35 cellular contexts compared by ENCODE assay signal in the genomic region with DNA sequence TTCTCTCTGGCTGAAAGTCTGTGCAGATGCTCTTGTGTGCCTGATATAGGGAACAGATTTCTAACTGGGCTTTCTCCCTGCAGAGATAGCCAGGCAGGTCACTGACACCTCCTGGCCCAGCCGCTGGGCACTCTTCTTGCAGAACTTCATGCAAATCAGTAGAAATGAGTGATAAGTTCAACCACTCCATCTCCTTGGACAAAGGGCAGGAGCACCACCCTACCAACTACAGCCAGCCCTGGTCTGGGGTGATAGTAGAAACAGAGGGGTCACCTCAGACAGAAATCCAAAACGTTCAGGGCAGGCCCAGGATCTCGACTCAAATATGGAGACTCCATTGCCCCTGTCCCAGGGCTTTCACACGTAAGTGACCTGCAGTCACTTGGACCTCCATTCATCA.
"Had no signal": no experiment of that assay in that cellular context is flagged by ENCODE, and none has a peak within 500 bp of the region (broad histone marks: within the 10 kb centered on the region; RNA-seq: fewer than 3 reads in every experiment).

No MANE protein-coding gene starts in this region.

- DNase-seq: activated B cell treated with CpG ODN at 0.5 μM for 24 hours; activated CD4-positive, alpha-beta memory T cell treated with anti-CD3 and anti-CD28 coated beads for 36 hours; activated CD4-positive, alpha-beta T cell treated with anti-CD3 and anti-CD28 coated beads for 4 hours; activated CD4-positive, alpha-beta T cell treated with anti-CD3 and anti-CD28 coated beads, Interleukin-2, amount 10 ng/mL, durations not matched to agents 24 days and 14 days; activated CD4-positive, alpha-beta T cell treated with anti-CD3 and anti-CD28 coated beads, Interleukin-2, amount 50 U/mL, for 1 hour; activated CD4-positive, alpha-beta T cell treated with anti-CD3 and anti-CD28 coated beads, Interleukin-2, amount 50 U/mL, for 4 hours; activated CD4-positive, CD25-positive, alpha-beta regulatory T cell treated with anti-CD3 and anti-CD28 coated beads, Interleukin-2, amount 50 U/mL, for 72 hours; activated CD8-positive, alpha-beta memory T cell treated with anti-CD3 and anti-CD28 coated beads, Interleukin-2, amount 50 U/mL, for 4 hours; activated CD8-positive, alpha-beta T cell treated with anti-CD3 and anti-CD28 coated beads for 36 hours; activated effector memory CD4-positive, alpha-beta T cell treated with anti-CD3 and anti-CD28 coated beads, Interleukin-2, amount 50 U/mL, for 16 hours; activated gamma-delta T cell treated with Interleukin-2 at 50 U/mL for 16 hours; activated naive CD4-positive, alpha-beta T cell; activated naive CD4-positive, alpha-beta T cell treated with anti-CD3 and anti-CD28 coated beads for 36 hours; activated naive CD4-positive, alpha-beta T cell treated with anti-CD3 and anti-CD28 coated beads, Interleukin-2, amount 50 U/mL, for 16 hours; activated naive CD8-positive, alpha-beta T cell treated with anti-CD3 and anti-CD28 coated beads for 36 hours; activated T-cell treated with anti-CD3 and anti-CD28 coated beads for 4 hours; activated T-cell treated with anti-CD3 and anti-CD28 coated beads, Interleukin-2, amount 50 U/mL, for 1 hour; activated T-cell treated with anti-CD3 and anti-CD28 coated beads, Interleukin-2, amount 50 U/mL, for 4 hours; activated T-cell treated with anti-CD3 and anti-CD28 coated beads, Interleukin-2, amount 50 U/mL, for 72 hours; adrenal gland; amniotic stem cell; aorta; body of pancreas; brain microvascular endothelial cell; central memory CD4-positive, alpha-beta T cell; T-helper 1 cell; T-helper 2 cell; T-helper 9 cell had no signal

- H3K4me3 ChIP-seq: adrenal gland, body of pancreas, breast epithelium had no signal

- H3K4me1 Mint-ChIP-seq: activated B cell treated with CpG ODN at 0.5 μM for 24 hours; activated CD4-positive, alpha-beta T cell treated with anti-CD3 and anti-CD28 coated beads, Interleukin-2, amount 10 ng/mL, durations not matched to agents 24 days and 14 days; activated naive CD8-positive, alpha-beta T cell treated with anti-CD3 and anti-CD28 coated beads for 36 hours; activated T-helper 17 cell treated with anti-CD3 and anti-CD28 coated beads, Interleukin-2, amount 50 U/mL, for 72 hours had no signal

- ATAC-seq: activated CD8-positive, alpha-beta T cell treated with anti-CD3 and anti-CD28 coated beads for 36 hours; activated naive CD4-positive, alpha-beta T cell treated with anti-CD3 and anti-CD28 coated beads, Interleukin-2, amount 50 U/mL, for 72 hours; activated T-cell treated with anti-CD3 and anti-CD28 coated beads, Interleukin-2, amount 50 U/mL, for 4 hours; activated T-cell treated with anti-CD3 and anti-CD28 coated beads, Interleukin-2, amount 50 U/mL, for 72 hours; activated T-helper 17 cell treated with anti-CD3 and anti-CD28 coated beads, Interleukin-2, amount 50 U/mL, for 72 hours; body of pancreas had no signal

- H3K27ac Mint-ChIP-seq: activated B cell treated with CpG ODN at 0.5 μM for 24 hours; activated CD4-positive, alpha-beta memory T cell treated with anti-CD3 and anti-CD28 coated beads for 36 hours; activated CD4-positive, alpha-beta T cell treated with anti-CD3 and anti-CD28 coated beads, Interleukin-2, amount 10 ng/mL, durations not matched to agents 24 days and 14 days; activated CD8-positive, alpha-beta T cell treated with anti-CD3 and anti-CD28 coated beads for 36 hours; activated naive CD4-positive, alpha-beta T cell treated with anti-CD3 and anti-CD28 coated beads for 36 hours; activated naive CD4-positive, alpha-beta T cell treated with anti-CD3 and anti-CD28 coated beads, Interleukin-2, amount 50 U/mL, for 72 hours; activated naive CD8-positive, alpha-beta T cell treated with anti-CD3 and anti-CD28 coated beads for 36 hours; activated T-cell treated with anti-CD3 and anti-CD28 coated beads, Interleukin-2, amount 50 U/mL, for 72 hours; activated T-helper 1 cell treated with anti-CD3 and anti-CD28 coated beads, Interleukin-12 subunit alpha, Interleukin-12 subunit beta, Interleukin-2, Interleukin-4 antibody, amounts not matched to agents 30 ng/mL and 10 ng/mL and 1 ng/mL, durations not matched to agents 14 hours and 24 hours and 36 hours; activated T-helper 17 cell treated with anti-CD3 and anti-CD28 coated beads, Interleukin-2, amount 50 U/mL, for 72 hours; T-helper 1 cell treated with Interleukin-12 subunit alpha and Interleukin-12 subunit beta and Interleukin-4 antibody, amounts not matched to agents 30 μg/mL and 1 μg/mL, for 36 hours; T-helper 2 cell treated with Interferon-gamma antibody and Interleukin-4, amounts not matched to agents 5 μg/mL and 100 μg/mL, for 36 hours had no signal

- H3K27me3 Mint-ChIP-seq: activated B cell treated with CpG ODN at 0.5 μM for 24 hours; activated CD4-positive, alpha-beta memory T cell treated with anti-CD3 and anti-CD28 coated beads for 36 hours; activated CD4-positive, alpha-beta T cell treated with anti-CD3 and anti-CD28 coated beads, Interleukin-2, amount 10 ng/mL, durations not matched to agents 24 days and 14 days; activated CD8-positive, alpha-beta T cell treated with anti-CD3 and anti-CD28 coated beads for 36 hours; activated naive CD8-positive, alpha-beta T cell treated with anti-CD3 and anti-CD28 coated beads for 36 hours; activated T-helper 17 cell treated with anti-CD3 and anti-CD28 coated beads, Interleukin-2, amount 50 U/mL, for 72 hours had no signal

- H3K4me3 Mint-ChIP-seq: activated B cell treated with CpG ODN at 0.5 μM for 24 hours; activated CD4-positive, alpha-beta memory T cell treated with anti-CD3 and anti-CD28 coated beads for 36 hours; activated CD4-positive, alpha-beta T cell treated with anti-CD3 and anti-CD28 coated beads, Interleukin-2, amount 10 ng/mL, durations not matched to agents 24 days and 14 days; activated CD8-positive, alpha-beta T cell treated with anti-CD3 and anti-CD28 coated beads for 36 hours; activated naive CD4-positive, alpha-beta T cell treated with anti-CD3 and anti-CD28 coated beads for 36 hours; activated naive CD8-positive, alpha-beta T cell treated with anti-CD3 and anti-CD28 coated beads for 36 hours; activated T-cell treated with anti-CD3 and anti-CD28 coated beads, Interleukin-2, amount 50 U/mL, for 4 hours; activated T-cell treated with anti-CD3 and anti-CD28 coated beads, Interleukin-2, amount 50 U/mL, for 72 hours; activated T-helper 1 cell treated with anti-CD3 and anti-CD28 coated beads, Interleukin-12 subunit alpha, Interleukin-12 subunit beta, Interleukin-2, Interleukin-4 antibody, amounts not matched to agents 30 ng/mL and 10 ng/mL and 1 ng/mL, durations not matched to agents 14 hours and 24 hours and 36 hours; activated T-helper 17 cell treated with anti-CD3 and anti-CD28 coated beads, Interleukin-2, amount 50 U/mL, for 72 hours; T-helper 1 cell treated with Interleukin-12 subunit alpha and Interleukin-12 subunit beta and Interleukin-4 antibody, amounts not matched to agents 30 μg/mL and 1 μg/mL, for 36 hours; T-helper 2 cell treated with Interferon-gamma antibody and Interleukin-4, amounts not matched to agents 5 μg/mL and 100 μg/mL, for 36 hours had no signal

- H3K36me3 ChIP-seq: adrenal gland, brain microvascular endothelial cell, breast epithelium had no signal

- H3K4me1 ChIP-seq: adrenal gland, body of pancreas, breast epithelium had no signal

- H3K36me3 Mint-ChIP-seq: activated CD4-positive, alpha-beta memory T cell treated with anti-CD3 and anti-CD28 coated beads for 36 hours had no signal

- H3K27ac ChIP-seq: adrenal gland, body of pancreas, brain microvascular endothelial cell, breast epithelium, VCaP had no signal

- H3K27me3 ChIP-seq: adrenal gland, body of pancreas, brain microvascular endothelial cell, breast epithelium had no signal
